ENCODE assay signal across 1 cellular context in the genomic region with DNA sequence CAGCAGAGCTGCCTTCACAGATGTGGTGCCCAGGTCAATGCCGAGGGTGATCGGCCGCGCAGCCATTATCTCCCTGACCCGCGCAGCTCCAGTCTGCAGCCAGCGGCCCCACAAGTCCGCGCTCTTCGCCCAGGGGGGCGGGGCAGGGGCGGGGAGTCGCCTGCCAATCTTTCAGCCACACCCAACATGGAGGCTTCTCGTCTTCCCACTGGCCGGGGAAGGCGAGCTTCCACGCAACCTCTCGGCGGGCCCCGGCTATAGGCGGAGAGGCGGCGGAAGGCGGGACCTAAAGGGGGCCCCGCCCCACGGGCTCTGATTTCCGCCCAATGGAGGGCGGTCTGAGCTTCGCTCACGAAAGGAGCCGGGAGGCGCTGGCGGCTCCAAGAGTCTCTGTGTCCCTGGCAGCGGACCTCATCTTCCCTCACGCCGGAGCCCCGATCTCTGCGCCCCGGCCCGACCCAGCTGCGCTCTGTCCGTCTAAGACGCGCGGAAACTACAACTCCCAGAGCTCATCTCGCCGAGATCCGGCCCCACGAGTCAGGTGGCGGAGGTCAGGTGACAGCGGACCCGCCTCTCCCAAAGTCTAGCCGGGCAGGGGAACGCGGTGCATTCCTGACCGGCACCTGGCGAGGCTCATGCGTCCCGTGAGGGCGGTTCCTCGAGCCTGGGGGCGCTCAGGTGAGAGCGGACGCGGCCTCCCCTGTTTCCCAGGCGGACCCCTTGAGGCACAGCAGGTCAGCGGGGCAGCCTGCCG.
TF ChIP-seq lines count a peak whose summit lies in the region.

Gene CTNS, plus strand, starts transcription at position 607 of the 754 bp plus-strand sequence. CDS start 3,447 bp downstream, outside the sequence.
Gene SHPK, minus strand, starts transcription at position 97 of the 754 bp plus-strand sequence. Its CDS starts 31 bp downstream, at position 66.

TF ChIP-seq in WTC11, 78 proteins besides CTCF, POLR2A, EP300 and RAD21 (continued from another document and continues in another):
- 0 out of 2 replicates have a peak, but pooled peaks have one; percentile 53 for TF ChIP-seq RELA (CRISPR knock-in tag; IDR thresholded peaks at IDR 0.05; ENCODE audit: borderline replicate concordance)
- TF ChIP-seq ZNF219 (CRISPR knock-in tag; IDR thresholded peaks at IDR 0.05; ENCODE audit: borderline replicate concordance) = no peak
- no peak for TF ChIP-seq ELF4 (CRISPR knock-in tag; IDR thresholded peaks at IDR 0.05; ENCODE audit: low read depth)
- TF ChIP-seq, protein P1, sequence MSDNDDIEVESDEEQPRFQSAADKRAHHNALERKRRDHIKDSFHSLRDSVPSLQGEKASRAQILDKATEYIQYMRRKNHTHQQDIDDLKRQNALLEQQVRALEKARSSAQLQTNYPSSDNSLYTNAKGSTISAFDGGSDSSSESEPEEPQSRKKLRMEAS (CRISPR knock-in tag; IDR thresholded peaks at IDR 0.05) = peak; percentile 92
- TF ChIP-seq, protein P2, sequence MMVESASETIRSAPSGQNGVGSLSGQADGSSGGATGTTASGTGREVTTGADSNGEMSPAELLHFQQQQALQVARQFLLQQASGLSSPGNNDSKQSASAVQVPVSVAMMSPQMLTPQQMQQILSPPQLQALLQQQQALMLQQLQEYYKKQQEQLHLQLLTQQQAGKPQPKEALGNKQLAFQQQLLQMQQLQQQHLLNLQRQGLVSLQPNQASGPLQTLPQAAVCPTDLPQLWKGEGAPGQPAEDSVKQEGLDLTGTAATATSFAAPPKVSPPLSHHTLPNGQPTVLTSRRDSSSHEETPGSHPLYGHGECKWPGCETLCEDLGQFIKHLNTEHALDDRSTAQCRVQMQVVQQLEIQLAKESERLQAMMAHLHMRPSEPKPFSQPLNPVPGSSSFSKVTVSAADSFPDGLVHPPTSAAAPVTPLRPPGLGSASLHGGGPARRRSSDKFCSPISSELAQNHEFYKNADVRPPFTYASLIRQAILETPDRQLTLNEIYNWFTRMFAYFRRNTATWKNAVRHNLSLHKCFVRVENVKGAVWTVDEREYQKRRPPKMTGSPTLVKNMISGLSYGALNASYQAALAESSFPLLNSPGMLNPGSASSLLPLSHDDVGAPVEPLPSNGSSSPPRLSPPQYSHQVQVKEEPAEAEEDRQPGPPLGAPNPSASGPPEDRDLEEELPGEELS (CRISPR knock-in tag; IDR thresholded peaks at IDR 0.05) = peak; percentile 40; the same call in 1 of the 2 replicates
- TF ChIP-seq, protein P3, sequence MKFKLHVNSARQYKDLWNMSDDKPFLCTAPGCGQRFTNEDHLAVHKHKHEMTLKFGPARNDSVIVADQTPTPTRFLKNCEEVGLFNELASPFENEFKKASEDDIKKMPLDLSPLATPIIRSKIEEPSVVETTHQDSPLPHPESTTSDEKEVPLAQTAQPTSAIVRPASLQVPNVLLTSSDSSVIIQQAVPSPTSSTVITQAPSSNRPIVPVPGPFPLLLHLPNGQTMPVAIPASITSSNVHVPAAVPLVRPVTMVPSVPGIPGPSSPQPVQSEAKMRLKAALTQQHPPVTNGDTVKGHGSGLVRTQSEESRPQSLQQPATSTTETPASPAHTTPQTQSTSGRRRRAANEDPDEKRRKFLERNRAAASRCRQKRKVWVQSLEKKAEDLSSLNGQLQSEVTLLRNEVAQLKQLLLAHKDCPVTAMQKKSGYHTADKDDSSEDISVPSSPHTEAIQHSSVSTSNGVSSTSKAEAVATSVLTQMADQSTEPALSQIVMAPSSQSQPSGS (CRISPR knock-in tag; IDR thresholded peaks at IDR 0.05; ENCODE audit: borderline replicate concordance, low read depth) = no peak
- no peak for TF ChIP-seq ERG (CRISPR knock-in tag; IDR thresholded peaks at IDR 0.05)
- 0 out of 2 replicates have a peak, but pooled peaks have one; percentile 45 for TF ChIP-seq ETV6 (CRISPR knock-in tag; IDR thresholded peaks at IDR 0.05)
- TF ChIP-seq STAT6 (CRISPR knock-in tag; conservative IDR thresholded peaks at IDR 0.05; ENCODE audit: low read depth) = no peak
- no peak for TF ChIP-seq SOX15 (CRISPR knock-in tag; IDR thresholded peaks at IDR 0.05)
- no peak for TF ChIP-seq ZNF425 (CRISPR knock-in tag; conservative IDR thresholded peaks at IDR 0.05)
- TF ChIP-seq, protein P4, sequence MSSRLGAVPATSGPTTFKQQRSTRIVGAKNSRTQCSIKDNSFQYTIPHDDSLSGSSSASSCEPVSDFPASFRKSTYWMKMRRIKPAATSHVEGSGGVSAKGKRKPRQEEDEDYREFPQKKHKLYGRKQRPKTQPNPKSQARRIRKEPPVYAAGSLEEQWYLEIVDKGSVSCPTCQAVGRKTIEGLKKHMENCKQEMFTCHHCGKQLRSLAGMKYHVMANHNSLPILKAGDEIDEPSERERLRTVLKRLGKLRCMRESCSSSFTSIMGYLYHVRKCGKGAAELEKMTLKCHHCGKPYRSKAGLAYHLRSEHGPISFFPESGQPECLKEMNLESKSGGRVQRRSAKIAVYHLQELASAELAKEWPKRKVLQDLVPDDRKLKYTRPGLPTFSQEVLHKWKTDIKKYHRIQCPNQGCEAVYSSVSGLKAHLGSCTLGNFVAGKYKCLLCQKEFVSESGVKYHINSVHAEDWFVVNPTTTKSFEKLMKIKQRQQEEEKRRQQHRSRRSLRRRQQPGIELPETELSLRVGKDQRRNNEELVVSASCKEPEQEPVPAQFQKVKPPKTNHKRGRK (CRISPR knock-in tag; IDR thresholded peaks at IDR 0.05; ENCODE audit: borderline replicate concordance) = no peak
- TF ChIP-seq GRHL2 (CRISPR knock-in tag; IDR thresholded peaks at IDR 0.05; ENCODE audit: insufficient replicate concordance, severe bottlenecking) = no peak
- TF ChIP-seq ZNF671 (CRISPR knock-in tag; IDR thresholded peaks at IDR 0.05) = no peak
- peak; percentile 94 for TF ChIP-seq TEAD1 (CRISPR knock-in tag; IDR thresholded peaks at IDR 0.05)
- TF ChIP-seq ZSCAN18 (CRISPR knock-in tag; IDR thresholded peaks at IDR 0.05) = no peak
- peak; percentile 68 for TF ChIP-seq SP1 (CRISPR knock-in tag; conservative IDR thresholded peaks at IDR 0.05)
- TF ChIP-seq ATF1 (CRISPR knock-in tag; IDR thresholded peaks at IDR 0.05) = peak; percentile 34; the same call in 1 of the 2 replicates
- no peak for TF ChIP-seq CDX4 (CRISPR knock-in tag; IDR thresholded peaks at IDR 0.05; ENCODE audit: borderline replicate concordance)
- TF ChIP-seq ZMAT4 (CRISPR knock-in tag; IDR thresholded peaks at IDR 0.05) = no peak
- TF ChIP-seq USF1 (CRISPR knock-in tag; IDR thresholded peaks at IDR 0.05) = peak; percentile 100
- TF ChIP-seq, protein P5, sequence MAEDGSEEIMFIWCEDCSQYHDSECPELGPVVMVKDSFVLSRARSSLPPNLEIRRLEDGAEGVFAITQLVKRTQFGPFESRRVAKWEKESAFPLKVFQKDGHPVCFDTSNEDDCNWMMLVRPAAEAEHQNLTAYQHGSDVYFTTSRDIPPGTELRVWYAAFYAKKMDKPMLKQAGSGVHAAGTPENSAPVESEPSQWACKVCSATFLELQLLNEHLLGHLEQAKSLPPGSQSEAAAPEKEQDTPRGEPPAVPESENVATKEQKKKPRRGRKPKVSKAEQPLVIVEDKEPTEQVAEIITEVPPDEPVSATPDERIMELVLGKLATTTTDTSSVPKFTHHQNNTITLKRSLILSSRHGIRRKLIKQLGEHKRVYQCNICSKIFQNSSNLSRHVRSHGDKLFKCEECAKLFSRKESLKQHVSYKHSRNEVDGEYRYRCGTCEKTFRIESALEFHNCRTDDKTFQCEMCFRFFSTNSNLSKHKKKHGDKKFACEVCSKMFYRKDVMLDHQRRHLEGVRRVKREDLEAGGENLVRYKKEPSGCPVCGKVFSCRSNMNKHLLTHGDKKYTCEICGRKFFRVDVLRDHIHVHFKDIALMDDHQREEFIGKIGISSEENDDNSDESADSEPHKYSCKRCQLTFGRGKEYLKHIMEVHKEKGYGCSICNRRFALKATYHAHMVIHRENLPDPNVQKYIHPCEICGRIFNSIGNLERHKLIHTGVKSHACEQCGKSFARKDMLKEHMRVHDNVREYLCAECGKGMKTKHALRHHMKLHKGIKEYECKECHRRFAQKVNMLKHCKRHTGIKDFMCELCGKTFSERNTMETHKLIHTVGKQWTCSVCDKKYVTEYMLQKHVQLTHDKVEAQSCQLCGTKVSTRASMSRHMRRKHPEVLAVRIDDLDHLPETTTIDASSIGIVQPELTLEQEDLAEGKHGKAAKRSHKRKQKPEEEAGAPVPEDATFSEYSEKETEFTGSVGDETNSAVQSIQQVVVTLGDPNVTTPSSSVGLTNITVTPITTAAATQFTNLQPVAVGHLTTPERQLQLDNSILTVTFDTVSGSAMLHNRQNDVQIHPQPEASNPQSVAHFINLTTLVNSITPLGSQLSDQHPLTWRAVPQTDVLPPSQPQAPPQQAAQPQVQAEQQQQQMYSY (CRISPR knock-in tag; IDR thresholded peaks at IDR 0.05) = no peak
- TF ChIP-seq, protein P6, sequence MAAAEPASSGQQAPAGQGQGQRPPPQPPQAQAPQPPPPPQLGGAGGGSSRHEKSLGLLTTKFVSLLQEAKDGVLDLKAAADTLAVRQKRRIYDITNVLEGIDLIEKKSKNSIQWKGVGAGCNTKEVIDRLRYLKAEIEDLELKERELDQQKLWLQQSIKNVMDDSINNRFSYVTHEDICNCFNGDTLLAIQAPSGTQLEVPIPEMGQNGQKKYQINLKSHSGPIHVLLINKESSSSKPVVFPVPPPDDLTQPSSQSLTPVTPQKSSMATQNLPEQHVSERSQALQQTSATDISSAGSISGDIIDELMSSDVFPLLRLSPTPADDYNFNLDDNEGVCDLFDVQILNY (CRISPR knock-in tag; IDR thresholded peaks at IDR 0.05) = 0 out of 2 replicates have a peak, but pooled peaks have one; percentile 46
